ENCODE assay signal across 16 cellular contexts in genomic region chr7:7202375-7202720, GRCh38. TPM values are rescaled to one million over a fixed set of nuclear protein-coding genes. Genes with fewer than 3 reads are reported as not detected.
A peak's percentile ranks its signal among the peaks of the same experiment; 100 is the strongest.
DNase-seq lines count a peak whose midpoint lies in the region; ATAC-seq, FAIRE-seq and TF ChIP-seq lines count a peak whose summit lies in the region.
"Had no signal": no experiment of that assay in that cellular context is flagged by ENCODE, and none has a peak within 500 bp of the region (broad histone marks: within the 10 kb centered on the region; RNA-seq: fewer than 3 reads in every experiment).

No MANE protein-coding gene starts in this region.

- peak overlapping the region; percentile 62 for H3K4me3 Mint-ChIP-seq in stimulated activated naive CD8-positive, alpha-beta T cell treated with anti-CD3 and anti-CD28 coated beads, Interleukin-15, Interleukin-2, amounts not matched to agents 100 ng/mL and 50 ng/mL, for 24 hours
- peak overlapping the region; percentile 53; the same call in 1 of the 2 replicates for H3K4me3 Mint-ChIP-seq in WTC11
- H3K4me3 Mint-ChIP-seq in memory B cell = peak overlapping the region; percentile 70

- no peak for DNase-seq in stimulated activated naive CD8-positive, alpha-beta T cell treated with anti-CD3 and anti-CD28 coated beads, Interleukin-15, Interleukin-2, amounts not matched to agents 100 U/mL and 50 U/mL, for 24 hours
- no peak for DNase-seq in WTC11 (ENCODE audit: low spot score)
- DNase-seq in memory B cell (ENCODE audit: low spot score in 2 of 2) = no peak
- DNase-seq in UCSD-AML1 (lab: John Stamatoyannopoulos, UW; ENCODE audit: unreplicated experiment) = no peak
- no peak for DNase-seq in activated effector memory CD4-positive, alpha-beta T cell treated with Interleukin-2 at 50 U/mL for 16 hours
- no peak for DNase-seq in RCC 7860 (ENCODE audit: low spot score)
- DNase-seq: GM23248; NCI-H1105 treated with DMSO at 0.1 percent for 48 hours; NCI-H510A treated with DMSO at 0.1 percent for 48 hours; stimulated activated CD4-positive, alpha-beta T cell treated with anti-CD3 and anti-CD28 coated beads, Interleukin-4, amount 100 ng/mL, for 1 hour had no signal

- no peak for TF ChIP-seq CTCF in WTC11 (IDR thresholded peaks at IDR 0.05)

- H3K4me1 Mint-ChIP-seq in stimulated activated naive CD8-positive, alpha-beta T cell treated with anti-CD3 and anti-CD28 coated beads, Interleukin-15, Interleukin-2, amounts not matched to agents 100 ng/mL and 50 ng/mL, for 24 hours (ENCODE audit: low read depth) = peaks cover 90% of the 10 kb centered on the region
- H3K4me1 Mint-ChIP-seq in WTC11 (peaks cover 88% of the 10 kb centered on the region), memory B cell (peaks cover 65% of the 10 kb centered on the region)

- POLR2A ChIA-PET in WTC11 (lab: Charles Lee) = interaction anchor here (1.7 to 2.3 kb wide), 2 partner anchors 8 to 13 kb away, joined by 6 to 8 read pairs; no protein-coding TSS in a partner anchor

- FAIRE-seq in RCC 7860 (lab: Jason Lieb, UNC) = no peak
- FAIRE-seq: islet of Langerhans, TTC549 had no signal

- peak overlapping the region; percentile 47 for H3K27ac Mint-ChIP-seq in stimulated activated naive CD8-positive, alpha-beta T cell treated with anti-CD3 and anti-CD28 coated beads, Interleukin-15, Interleukin-2, amounts not matched to agents 100 ng/mL and 50 ng/mL, for 24 hours
- H3K27ac Mint-ChIP-seq in WTC11 = peak overlapping the region; percentile 96
- peak overlapping the region; percentile 70 for H3K27ac Mint-ChIP-seq in memory B cell

- no peaks in the 10 kb centered on the region for H3K9me3 Mint-ChIP-seq in stimulated activated naive CD8-positive, alpha-beta T cell treated with anti-CD3 and anti-CD28 coated beads, Interleukin-15, Interleukin-2, amounts not matched to agents 100 ng/mL and 50 ng/mL, for 24 hours
- peaks cover 21% of the 10 kb centered on the region for H3K9me3 Mint-ChIP-seq in WTC11
- peaks cover 4% of the 10 kb centered on the region for H3K9me3 Mint-ChIP-seq in memory B cell

- ATAC-seq in stimulated activated naive CD8-positive, alpha-beta T cell treated with anti-CD3 and anti-CD28 coated beads, Interleukin-15, Interleukin-2, amounts not matched to agents 100 U/mL and 50 U/mL, for 24 hours = no peak
- ATAC-seq in WTC11 = no peak
- ATAC-seq in memory B cell (ENCODE audit: low read depth) = no peak
- no peak for ATAC-seq in HG03565 (IDR thresholded peaks at IDR 0.05; ENCODE audit: unreplicated experiment)

- peaks cover 26% of the 10 kb centered on the region for H3K36me3 Mint-ChIP-seq in stimulated activated naive CD8-positive, alpha-beta T cell treated with anti-CD3 and anti-CD28 coated beads, Interleukin-15, Interleukin-2, amounts not matched to agents 100 ng/mL and 50 ng/mL, for 24 hours (ENCODE audit: low read depth)
- H3K36me3 Mint-ChIP-seq in WTC11 (peaks cover 36% of the 10 kb centered on the region), memory B cell (peaks cover 23% of the 10 kb centered on the region)

- CTCF ChIA-PET in WTC11 (lab: Charles Lee) = interaction anchor here (2.0 kb wide), 1 partner anchor 20 kb away, joined by 8 read pairs; the partner anchor contains the start of gene C1GALT1

- no peaks in the 10 kb centered on the region for H3K27me3 Mint-ChIP-seq in stimulated activated naive CD8-positive, alpha-beta T cell treated with anti-CD3 and anti-CD28 coated beads, Interleukin-15, Interleukin-2, amounts not matched to agents 100 ng/mL and 50 ng/mL, for 24 hours
- H3K27me3 Mint-ChIP-seq in WTC11 (ENCODE audit: low read depth) = no peaks in the 10 kb centered on the region
- no peaks in the 10 kb centered on the region for H3K27me3 Mint-ChIP-seq in memory B cell
- H3K27me3 Mint-ChIP-seq: brain; stimulated activated naive B cell treated with anti-CD40 and anti-IgM and Interleukin-4, amounts not matched to agents 10 μg/mL and 1 μg/mL and 100 μg/mL, for 72 hours had no signal

TF ChIP-seq in WTC11, 78 proteins besides CTCF, POLR2A, EP300 and RAD21 (continues in another document):
- TF ChIP-seq ATF3 (CRISPR knock-in tag; conservative IDR thresholded peaks at IDR 0.05) = no peak
- no peak for TF ChIP-seq HMGA2 (CRISPR knock-in tag; IDR thresholded peaks at IDR 0.05)
- TF ChIP-seq ATF6 (CRISPR knock-in tag; IDR thresholded peaks at IDR 0.05) = no peak
- TF ChIP-seq GTF2I (CRISPR knock-in tag; conservative IDR thresholded peaks at IDR 0.05) = no peak
- TF ChIP-seq, protein P1, sequence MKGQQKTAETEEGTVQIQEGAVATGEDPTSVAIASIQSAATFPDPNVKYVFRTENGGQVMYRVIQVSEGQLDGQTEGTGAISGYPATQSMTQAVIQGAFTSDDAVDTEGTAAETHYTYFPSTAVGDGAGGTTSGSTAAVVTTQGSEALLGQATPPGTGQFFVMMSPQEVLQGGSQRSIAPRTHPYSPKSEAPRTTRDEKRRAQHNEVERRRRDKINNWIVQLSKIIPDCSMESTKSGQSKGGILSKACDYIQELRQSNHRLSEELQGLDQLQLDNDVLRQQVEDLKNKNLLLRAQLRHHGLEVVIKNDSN (CRISPR knock-in tag; IDR thresholded peaks at IDR 0.05) = no peak
- TF ChIP-seq EMX1 (CRISPR knock-in tag; IDR thresholded peaks at IDR 0.05) = no peak
- TF ChIP-seq E2F4 (CRISPR knock-in tag; IDR thresholded peaks at IDR 0.05; ENCODE audit: borderline replicate concordance, low read depth) = no peak
- no peak for TF ChIP-seq ZNF416 (CRISPR knock-in tag; IDR thresholded peaks at IDR 0.05)
- TF ChIP-seq ZNF121 (CRISPR knock-in tag; IDR thresholded peaks at IDR 0.05) = no peak
- TF ChIP-seq, protein P2, sequence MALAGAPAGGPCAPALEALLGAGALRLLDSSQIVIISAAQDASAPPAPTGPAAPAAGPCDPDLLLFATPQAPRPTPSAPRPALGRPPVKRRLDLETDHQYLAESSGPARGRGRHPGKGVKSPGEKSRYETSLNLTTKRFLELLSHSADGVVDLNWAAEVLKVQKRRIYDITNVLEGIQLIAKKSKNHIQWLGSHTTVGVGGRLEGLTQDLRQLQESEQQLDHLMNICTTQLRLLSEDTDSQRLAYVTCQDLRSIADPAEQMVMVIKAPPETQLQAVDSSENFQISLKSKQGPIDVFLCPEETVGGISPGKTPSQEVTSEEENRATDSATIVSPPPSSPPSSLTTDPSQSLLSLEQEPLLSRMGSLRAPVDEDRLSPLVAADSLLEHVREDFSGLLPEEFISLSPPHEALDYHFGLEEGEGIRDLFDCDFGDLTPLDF (CRISPR knock-in tag; IDR thresholded peaks at IDR 0.05) = no peak
- TF ChIP-seq FOXP4 (CRISPR knock-in tag; IDR thresholded peaks at IDR 0.05) = no peak

RNA-seq across cellular contexts. Expression of gene C1GALT1, which starts 20.0 kb away (rescaled TPM):
- total RNA-seq in WTC11 (2021) = 106 to 114 TPM (median 107 TPM) in 3 replicates
